Comparison of ENCODE assay signal across 19 cellular contexts in genomic region chr22:40912987-40913386, GRCh38. TPM values are rescaled to one million over a fixed set of nuclear protein-coding genes. Genes with fewer than 3 reads are reported as not detected.
"Had no signal": no experiment of that assay in that cellular context is flagged by ENCODE, and none has a peak within 500 bp of the region (broad histone marks: within the 10 kb centered on the region; RNA-seq: fewer than 3 reads in every experiment).

No MANE protein-coding gene starts in this region.

RNA-seq across cellular contexts. Expression of gene DNAJB7, which starts 51.1 kb away (rescaled TPM):
- total RNA-seq: natural killer cell, omental fat pad, osteocyte, pancreas, posterior vena cava, pulmonary artery endothelial cell, right atrium auricular region, sciatic nerve, smooth muscle cell, spleen, stomach, subcutaneous adipose tissue, temporal lobe, thoracic aorta, tibial nerve, upper lobe of left lung, ureter, vagina had no signal
- polyA plus RNA-seq: neural cell, smooth muscle cell, spleen, stomach had no signal
